In genomic region chr4:55543858-55544257, GRCh38 we compare ENCODE assay signal across 11 cellular contexts. TPM values are rescaled to one million over a fixed set of nuclear protein-coding genes. Genes with fewer than 3 reads are reported as not detected.
DNase-seq lines count a peak whose midpoint lies in the region; ATAC-seq and TF ChIP-seq lines count a peak whose summit lies in the region.
"Had no signal": no experiment of that assay in that cellular context is flagged by ENCODE, and none has a peak within 500 bp of the region (broad histone marks: within the 10 kb centered on the region; RNA-seq: fewer than 3 reads in every experiment).

No MANE protein-coding gene starts in this region.

- H3K9ac ChIP-seq in OCI-LY3 (ENCODE audit: low read length) (no peak overlapping the region), endodermal cell (ENCODE audit: extremely low read depth, low read length, poor library complexity, severe bottlenecking) (no peak overlapping the region), smooth muscle cell (ENCODE audit: low read depth) (no peak overlapping the region)

- peak overlapping the region; percentile 11 for H3K27ac Mint-ChIP-seq in activated CD8-positive, alpha-beta T cell treated with anti-CD3 and anti-CD28 coated beads for 36 hours
- H3K27ac Mint-ChIP-seq in activated CD8-positive, alpha-beta T cell treated with anti-CD3 and anti-CD28 coated beads, Interleukin-2, amount 10 ng/mL, durations not matched to agents 7 days and 5 days: no peak overlapping the region
- H3K27ac Mint-ChIP-seq in endodermal cell: no peak overlapping the region

- intact Hi-C loops in activated CD8-positive, alpha-beta T cell treated with anti-CD3 and anti-CD28 coated beads for 36 hours (cut with micrococcal nuclease): loop anchor here (10.0 kb wide), 1 partner anchor 109 kb away; no protein-coding TSS in a partner anchor

- no peak overlapping the region for H3K27ac ChIP-seq in OCI-LY3 (ENCODE audit: low read length)
- no peak overlapping the region for H3K27ac ChIP-seq in endodermal cell (ENCODE audit: low read depth, low read length)
- H3K27ac ChIP-seq in smooth muscle cell (ENCODE audit: low read depth): no peak overlapping the region
- H3K27ac ChIP-seq: adrenal gland had no signal

- no peaks in the 10 kb centered on the region; the same call in 1 of the 2 replicates for H3K27me3 ChIP-seq in OCI-LY3 (ENCODE audit: low read depth, low read length)
- no peaks in the 10 kb centered on the region for H3K27me3 ChIP-seq in endodermal cell (ENCODE audit: control insufficient read depth, insufficient read depth, low read length, poor library complexity, severe bottlenecking)
- no peaks in the 10 kb centered on the region for H3K27me3 ChIP-seq in smooth muscle cell (ENCODE audit: low read depth)
- H3K27me3 ChIP-seq: adrenal gland had no signal

- H3K4me3 Mint-ChIP-seq in activated CD8-positive, alpha-beta T cell treated with anti-CD3 and anti-CD28 coated beads for 36 hours: peak overlapping the region; percentile 26
- no peak overlapping the region for H3K4me3 Mint-ChIP-seq in activated CD8-positive, alpha-beta T cell treated with anti-CD3 and anti-CD28 coated beads, Interleukin-2, amount 10 ng/mL, durations not matched to agents 7 days and 5 days
- H3K4me3 Mint-ChIP-seq in endodermal cell: peak overlapping the region; percentile 88

- CTCF ChIA-PET in activated CD8-positive, alpha-beta T cell treated with anti-CD3 and anti-CD28 coated beads for 36 hours (lab: Charles Lee): no interaction called here
- CTCF ChIA-PET in activated CD8-positive, alpha-beta T cell treated with anti-CD3 and anti-CD28 coated beads, Interleukin-2, amount 10 ng/mL, durations not matched to agents 7 days and 5 days (lab: Charles Lee): no interaction called here

- H3K36me3 ChIP-seq in OCI-LY3 (replicated peaks; ENCODE audit: low read depth, low read length) (peaks cover 4% of the 10 kb centered on the region), endodermal cell (ENCODE audit: control insufficient read depth, insufficient read depth, low read length) (no peaks in the 10 kb centered on the region), smooth muscle cell (ENCODE audit: low read depth) (no peaks in the 10 kb centered on the region)
- H3K36me3 ChIP-seq: adrenal gland had no signal

- H3K4me1 Mint-ChIP-seq in activated CD8-positive, alpha-beta T cell treated with anti-CD3 and anti-CD28 coated beads for 36 hours (ENCODE audit: low read depth): peaks cover 39% of the 10 kb centered on the region
- peaks cover 34% of the 10 kb centered on the region for H3K4me1 Mint-ChIP-seq in activated CD8-positive, alpha-beta T cell treated with anti-CD3 and anti-CD28 coated beads, Interleukin-2, amount 10 ng/mL, durations not matched to agents 7 days and 5 days (ENCODE audit: low read depth)
- peaks cover 48% of the 10 kb centered on the region for H3K4me1 Mint-ChIP-seq in endodermal cell

- H3K4me3 ChIP-seq in OCI-LY3 (ENCODE audit: low read length) (no peak overlapping the region), endodermal cell (ENCODE audit: low read length) (peak overlapping the region; percentile 93), smooth muscle cell (peak overlapping the region; percentile 82)
- H3K4me3 ChIP-seq: adrenal gland had no signal

- H3K79me2 ChIP-seq in OCI-LY3 (ENCODE audit: low read length) (peaks cover 56% of the 10 kb centered on the region), smooth muscle cell (ENCODE audit: low read depth) (peaks cover 57% of the 10 kb centered on the region)

- H3K4me1 ChIP-seq in OCI-LY3 (ENCODE audit: low read length) (peaks cover 19% of the 10 kb centered on the region), endodermal cell (ENCODE audit: control insufficient read depth, insufficient read depth, low read length) (no peaks in the 10 kb centered on the region), smooth muscle cell (ENCODE audit: low read depth) (peaks cover 19% of the 10 kb centered on the region)

- no peaks in the 10 kb centered on the region for H3K9me3 ChIP-seq in OCI-LY3 (ENCODE audit: insufficient read depth, low read length)
- no peaks in the 10 kb centered on the region for H3K9me3 ChIP-seq in endodermal cell (ENCODE audit: control insufficient read depth, low read length)
- no peaks in the 10 kb centered on the region for H3K9me3 ChIP-seq in smooth muscle cell (replicated peaks; ENCODE audit: low read depth)
- H3K9me3 ChIP-seq: adrenal gland had no signal

- no peak overlapping the region for H2AFZ ChIP-seq in OCI-LY3 (ENCODE audit: low read depth, low read length)
- no peak overlapping the region for H2AFZ ChIP-seq in smooth muscle cell (ENCODE audit: low read depth)

- peaks cover 19% of the 10 kb centered on the region for H3F3A ChIP-seq in smooth muscle cell (ENCODE audit: low read depth)

- no peaks in the 10 kb centered on the region for H3K27me3 Mint-ChIP-seq in activated CD8-positive, alpha-beta T cell treated with anti-CD3 and anti-CD28 coated beads for 36 hours
- H3K27me3 Mint-ChIP-seq in activated CD8-positive, alpha-beta T cell treated with anti-CD3 and anti-CD28 coated beads, Interleukin-2, amount 10 ng/mL, durations not matched to agents 7 days and 5 days (ENCODE audit: low read depth): peaks cover 9% of the 10 kb centered on the region
- no peaks in the 10 kb centered on the region for H3K27me3 Mint-ChIP-seq in endodermal cell (ENCODE audit: insufficient read depth)

- ATAC-seq in activated CD8-positive, alpha-beta T cell treated with anti-CD3 and anti-CD28 coated beads for 36 hours: no peak
- no peak for ATAC-seq in activated CD8-positive, alpha-beta T cell treated with anti-CD3 and anti-CD28 coated beads, Interleukin-2, amount 10 ng/mL, durations not matched to agents 7 days and 5 days
- ATAC-seq in GM19452 (IDR thresholded peaks at IDR 0.05; ENCODE audit: unreplicated experiment) (no peak), GM18519 (IDR thresholded peaks at IDR 0.05; ENCODE audit: low FRiP score, unreplicated experiment) (no peak), HG02610 (IDR thresholded peaks at IDR 0.05; ENCODE audit: unreplicated experiment) (no peak)

- no peaks in the 10 kb centered on the region for H3K9me3 Mint-ChIP-seq in activated CD8-positive, alpha-beta T cell treated with anti-CD3 and anti-CD28 coated beads for 36 hours
- H3K9me3 Mint-ChIP-seq in activated CD8-positive, alpha-beta T cell treated with anti-CD3 and anti-CD28 coated beads, Interleukin-2, amount 10 ng/mL, durations not matched to agents 7 days and 5 days (ENCODE audit: insufficient read depth): no peaks in the 10 kb centered on the region
- H3K9me3 Mint-ChIP-seq in endodermal cell: no peaks in the 10 kb centered on the region

- POLR2A ChIA-PET in activated CD8-positive, alpha-beta T cell treated with anti-CD3 and anti-CD28 coated beads for 36 hours (lab: Charles Lee): no interaction called here
- POLR2A ChIA-PET in activated CD8-positive, alpha-beta T cell treated with anti-CD3 and anti-CD28 coated beads, Interleukin-2, amount 10 ng/mL, durations not matched to agents 7 days and 5 days (lab: Charles Lee): no interaction called here

- H3K4me2 ChIP-seq in OCI-LY3 (ENCODE audit: low read length): peak overlapping the region; percentile 75
- H3K4me2 ChIP-seq in smooth muscle cell: peak overlapping the region; percentile 88

- no peak for DNase-seq in activated CD8-positive, alpha-beta T cell treated with anti-CD3 and anti-CD28 coated beads for 36 hours
- no peak for DNase-seq in activated CD8-positive, alpha-beta T cell treated with anti-CD3 and anti-CD28 coated beads, Interleukin-2, amount 10 ng/mL, durations not matched to agents 7 days and 5 days
- DNase-seq in endodermal cell: no peak
- DNase-seq in smooth muscle cell (lab: John Stamatoyannopoulos, UW; ENCODE audit: unreplicated experiment): no peak
- DNase-seq: adrenal gland; stimulated activated CD4-positive, alpha-beta T cell treated with anti-CD3 and anti-CD28 coated beads, Interleukin-4, amount 100 ng/mL, for 4 hours had no signal

- H4K20me1 ChIP-seq in OCI-LY3 (ENCODE audit: insufficient read depth, low read length) (peaks cover 26% of the 10 kb centered on the region), smooth muscle cell (ENCODE audit: low read depth) (peaks cover 43% of the 10 kb centered on the region)

- no peaks in the 10 kb centered on the region for H3K36me3 Mint-ChIP-seq in activated CD8-positive, alpha-beta T cell treated with anti-CD3 and anti-CD28 coated beads for 36 hours (ENCODE audit: low read depth)
- H3K36me3 Mint-ChIP-seq in activated CD8-positive, alpha-beta T cell treated with anti-CD3 and anti-CD28 coated beads, Interleukin-2, amount 10 ng/mL, durations not matched to agents 7 days and 5 days (ENCODE audit: low read depth): peaks cover 3% of the 10 kb centered on the region
- H3K36me3 Mint-ChIP-seq in endodermal cell (ENCODE audit: low read depth): peaks cover 8% of the 10 kb centered on the region

- no peak for TF ChIP-seq CTCF in activated CD8-positive, alpha-beta T cell treated with anti-CD3 and anti-CD28 coated beads for 36 hours (IDR thresholded peaks at IDR 0.05)
- TF ChIP-seq CTCF in OCI-LY3 (IDR thresholded peaks at IDR 0.05; ENCODE audit: low read depth, low read length) (peak; percentile 17; the same call in 1 of the 2 replicates), endodermal cell (conservative IDR thresholded peaks at IDR 0.05) (peak; percentile 59), smooth muscle cell (IDR thresholded peaks at IDR 0.05; ENCODE audit: borderline replicate concordance, insufficient read depth, poor library complexity, severe bottlenecking) (no peak)

RNA-seq across cellular contexts. Expression of gene CLOCK, which starts 2.9 kb away (rescaled TPM):
- total RNA-seq in activated CD8-positive, alpha-beta T cell treated with anti-CD3 and anti-CD28 coated beads for 36 hours: 1 to 10 TPM; 8.2 to 8.8 TPM
- 1 to 10 TPM; 7.1 to 9.3 TPM for total RNA-seq in activated CD8-positive, alpha-beta T cell treated with anti-CD3 and anti-CD28 coated beads, Interleukin-2, amount 10 ng/mL, durations not matched to agents 7 days and 5 days
- total RNA-seq in endodermal cell: 10 to 100 TPM; 22.9 to 25.1 TPM
- 12.2 TPM for polyA plus RNA-seq in endodermal cell (2013, experiment 1 of 2)
- 13.8 TPM for polyA plus RNA-seq in endodermal cell (2013, experiment 2 of 2)
- 32.3 and 39.5 TPM in 2 replicates for total RNA-seq in smooth muscle cell
- 5.9 and 6.9 TPM in 2 replicates for polyA plus RNA-seq in smooth muscle cell

RNA-seq across cellular contexts. Expression of gene PDCL2, which starts 48.2 kb away (rescaled TPM):
- not detected for total RNA-seq in activated CD8-positive, alpha-beta T cell treated with anti-CD3 and anti-CD28 coated beads for 36 hours
- not detected for total RNA-seq in activated CD8-positive, alpha-beta T cell treated with anti-CD3 and anti-CD28 coated beads, Interleukin-2, amount 10 ng/mL, durations not matched to agents 7 days and 5 days
- total RNA-seq in endodermal cell (not detected), smooth muscle cell (not detected in 2 replicates)
- polyA plus RNA-seq in endodermal cell (2013, experiment 1 of 2): not detected
- polyA plus RNA-seq in endodermal cell (2013, experiment 2 of 2): not detected
- polyA plus RNA-seq in smooth muscle cell: not detected in 2 replicates
- total RNA-seq: adrenal gland, urinary bladder had no signal
- polyA plus RNA-seq: adrenal gland, urinary bladder had no signal

Comparison
In these comparisons a context has a peak if more than half of its experiments do, and no peak if none do; other contexts are left out.
1. CTCF ChIP-seq: peak in OCI-LY3 (single experiment) and endodermal cell (single experiment); none in activated CD8-positive, alpha-beta T cell treated with anti-CD3 and anti-CD28 coated beads for 36 hours (single experiment) and smooth muscle cell (single experiment).